ENCODE assay signal across 1 cellular context in the genomic region with DNA sequence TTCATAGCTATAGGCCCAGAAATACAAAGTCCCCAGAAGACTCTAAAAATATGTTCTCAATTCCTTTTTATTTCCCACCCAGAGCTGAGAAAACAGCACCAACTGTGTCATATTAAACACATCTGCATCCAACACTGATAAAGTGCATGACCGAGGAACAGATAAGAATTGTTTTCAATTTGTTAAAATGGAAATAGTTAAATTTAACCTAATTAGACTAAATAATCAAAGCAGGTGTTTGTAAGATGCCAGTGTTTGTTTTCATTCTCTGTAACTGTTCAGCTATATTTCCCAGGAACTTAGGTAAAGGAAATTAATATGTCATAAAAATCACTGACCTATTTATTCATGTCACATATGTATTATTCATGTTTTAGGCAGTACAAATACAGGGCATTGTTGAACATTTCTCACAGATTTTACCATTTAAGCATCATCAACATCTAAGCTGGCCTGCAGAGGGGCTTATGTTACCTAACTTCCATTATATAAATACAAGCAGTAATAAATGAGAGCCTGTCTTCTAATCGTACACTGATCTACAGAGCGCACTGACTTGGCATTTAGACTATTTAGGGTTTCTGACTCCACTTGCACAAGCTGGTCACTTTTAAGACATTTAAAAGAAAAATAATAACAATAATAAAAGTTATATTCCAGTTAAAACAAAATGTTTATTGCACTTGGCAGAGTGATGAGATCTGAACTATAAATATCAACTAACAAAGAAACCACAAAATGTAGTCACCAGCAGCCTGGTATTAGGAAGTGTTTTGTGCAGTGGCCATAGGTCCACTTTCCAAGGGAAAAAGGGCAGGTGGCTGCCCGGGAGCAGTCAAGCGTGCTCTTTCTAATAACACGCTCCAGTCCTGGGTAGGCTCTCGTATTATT.
TF ChIP-seq lines count a peak whose summit lies in the region.

No MANE protein-coding gene starts in this region.

TF ChIP-seq in GM23338, 12 proteins besides CTCF, POLR2A, EP300 and RAD21 (continued from another document):
- TF ChIP-seq, protein P1, sequence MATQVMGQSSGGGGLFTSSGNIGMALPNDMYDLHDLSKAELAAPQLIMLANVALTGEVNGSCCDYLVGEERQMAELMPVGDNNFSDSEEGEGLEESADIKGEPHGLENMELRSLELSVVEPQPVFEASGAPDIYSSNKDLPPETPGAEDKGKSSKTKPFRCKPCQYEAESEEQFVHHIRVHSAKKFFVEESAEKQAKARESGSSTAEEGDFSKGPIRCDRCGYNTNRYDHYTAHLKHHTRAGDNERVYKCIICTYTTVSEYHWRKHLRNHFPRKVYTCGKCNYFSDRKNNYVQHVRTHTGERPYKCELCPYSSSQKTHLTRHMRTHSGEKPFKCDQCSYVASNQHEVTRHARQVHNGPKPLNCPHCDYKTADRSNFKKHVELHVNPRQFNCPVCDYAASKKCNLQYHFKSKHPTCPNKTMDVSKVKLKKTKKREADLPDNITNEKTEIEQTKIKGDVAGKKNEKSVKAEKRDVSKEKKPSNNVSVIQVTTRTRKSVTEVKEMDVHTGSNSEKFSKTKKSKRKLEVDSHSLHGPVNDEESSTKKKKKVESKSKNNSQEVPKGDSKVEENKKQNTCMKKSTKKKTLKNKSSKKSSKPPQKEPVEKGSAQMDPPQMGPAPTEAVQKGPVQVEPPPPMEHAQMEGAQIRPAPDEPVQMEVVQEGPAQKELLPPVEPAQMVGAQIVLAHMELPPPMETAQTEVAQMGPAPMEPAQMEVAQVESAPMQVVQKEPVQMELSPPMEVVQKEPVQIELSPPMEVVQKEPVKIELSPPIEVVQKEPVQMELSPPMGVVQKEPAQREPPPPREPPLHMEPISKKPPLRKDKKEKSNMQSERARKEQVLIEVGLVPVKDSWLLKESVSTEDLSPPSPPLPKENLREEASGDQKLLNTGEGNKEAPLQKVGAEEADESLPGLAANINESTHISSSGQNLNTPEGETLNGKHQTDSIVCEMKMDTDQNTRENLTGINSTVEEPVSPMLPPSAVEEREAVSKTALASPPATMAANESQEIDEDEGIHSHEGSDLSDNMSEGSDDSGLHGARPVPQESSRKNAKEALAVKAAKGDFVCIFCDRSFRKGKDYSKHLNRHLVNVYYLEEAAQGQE (IDR thresholded peaks at IDR 0.05; ENCODE audit: unreplicated experiment), result no peak
- TF ChIP-seq CREB1 (CRISPR knock-in tag; IDR thresholded peaks at IDR 0.05; ENCODE audit: low read depth) (no peak), STAT1 (IDR thresholded peaks at IDR 0.05; ENCODE audit: unreplicated experiment) (no peak), JUNB (IDR thresholded peaks at IDR 0.05; ENCODE audit: unreplicated experiment) (no peak)
